In the genomic region with DNA sequence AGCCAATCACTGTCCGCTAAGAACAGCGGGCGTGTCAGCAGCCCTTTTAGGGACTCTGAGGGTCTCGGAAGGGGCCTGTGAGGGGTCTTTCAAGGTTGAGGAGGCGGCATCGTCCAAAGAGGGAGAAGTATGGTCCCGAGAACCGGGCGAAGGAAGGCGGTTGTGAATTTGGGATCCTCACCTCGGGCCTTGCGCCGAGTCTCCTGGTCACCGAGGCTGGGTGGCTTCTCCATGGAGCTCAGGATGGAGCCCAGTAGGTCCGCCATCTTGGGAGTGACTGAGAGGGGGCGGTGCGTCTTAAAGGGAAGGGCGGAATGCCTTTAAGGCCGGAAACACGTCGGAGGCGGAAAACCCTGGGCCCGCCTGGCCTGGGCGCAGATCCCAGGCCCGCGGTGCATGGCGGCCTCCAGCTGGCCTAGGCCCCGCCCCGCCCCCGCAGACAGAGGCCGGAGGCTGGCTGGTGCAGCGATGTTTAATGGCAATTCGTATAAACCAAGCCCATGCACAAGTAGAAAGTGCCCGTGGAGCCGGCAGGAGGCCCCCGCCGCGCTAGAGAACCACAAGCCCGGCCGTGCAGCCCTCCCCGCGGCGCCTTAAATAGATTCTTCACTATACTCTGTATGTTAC, we compare ENCODE assay signal across 8 cellular contexts. TPM values are rescaled to one million over a fixed set of nuclear protein-coding genes. Genes with fewer than 3 reads are reported as not detected.
DNase-seq lines count a peak whose midpoint lies in the region; ATAC-seq and TF ChIP-seq lines count a peak whose summit lies in the region.

A gene with protein sequence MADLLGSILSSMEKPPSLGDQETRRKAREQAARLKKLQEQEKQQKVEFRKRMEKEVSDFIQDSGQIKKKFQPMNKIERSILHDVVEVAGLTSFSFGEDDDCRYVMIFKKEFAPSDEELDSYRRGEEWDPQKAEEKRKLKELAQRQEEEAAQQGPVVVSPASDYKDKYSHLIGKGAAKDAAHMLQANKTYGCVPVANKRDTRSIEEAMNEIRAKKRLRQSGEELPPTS (minus strand): TSS at position 279 of the 627 bp plus-strand sequence. CDS start 13 bp downstream, at position 266.

- peaks cover 50% of the 10 kb centered on the region for H3K79me2 ChIP-seq in PC-9 (ENCODE audit: low read depth)

- H3K4me1 ChIP-seq in PC-9 (replicated peaks; ENCODE audit: insufficient read depth) (peaks cover 25% of the 10 kb centered on the region), muscle layer of colon (ENCODE audit: insufficient read depth, low read length) (peaks cover 32% of the 10 kb centered on the region)

- H3K9me2 ChIP-seq in PC-9 (ENCODE audit: insufficient read depth) = no peaks in the 10 kb centered on the region

- TF ChIP-seq EP300 in Ishikawa (IDR thresholded peaks at IDR 0.05; ENCODE audit: borderline replicate concordance) = 0 out of 2 replicates have a peak, but pooled peaks have one; percentile 23

- H3K4me3 ChIP-seq in PC-9 (peak within 1 kb of the TSS; percentile 72), muscle layer of colon (ENCODE audit: low read depth in 1 of 2, low read length in 2 of 2) (peak within 1 kb of the TSS; percentile 66 to 87)

- CTCF ChIA-PET in PC-9 (lab: Charles Lee) = interaction anchor here (1.2 to 2.5 kb wide), 3 partner anchors 20 to 58 kb away, joined by 4 to 16 read pairs (median 10); a partner anchor contains a TSS

- no peaks in the 10 kb centered on the region; the same call in 1 of the 2 replicates for H3K36me3 ChIP-seq in PC-9 (ENCODE audit: low read depth)
- H3K36me3 ChIP-seq in muscle layer of colon (ENCODE audit: insufficient read depth, low read length) = peaks cover 29% of the 10 kb centered on the region

- peak within 1 kb of the TSS; percentile 95 for H3K27ac ChIP-seq in PC-9
- peak within 1 kb of the TSS; percentile 99 for H3K27ac ChIP-seq in muscle layer of colon (ENCODE audit: low read depth, low read length)

- DNase-seq in DMS153 treated with DMSO at 0.1 percent for 48 hours (lab: John Stamatoyannopoulos, UW; ENCODE audit: unreplicated experiment) (peak; percentile 78), PC-9 (peak; percentile 85 to 98), erythroblast (lab: John Stamatoyannopoulos, UW) (peak; percentile 99)
- DNase-seq in activated T-cell treated with anti-CD3 and anti-CD28 coated beads, Interleukin-2, amount 50 U/mL, for 1 hour = peak; percentile 97
- DNase-seq in stimulated activated CD8-positive, alpha-beta memory T cell treated with anti-CD3 and anti-CD28 coated beads, Interleukin-7, amount 100 ng/mL, for 1 hour (ENCODE audit: low read depth in 2 of 2) = peak; percentile 83 to 88

- TF ChIP-seq RAD21 in Ishikawa (IDR thresholded peaks at IDR 0.05; ENCODE audit: low read depth) = peak; percentile 48; the same call in 1 of the 2 replicates

- no peaks in the 10 kb centered on the region for H4K20me1 ChIP-seq in PC-9 (ENCODE audit: insufficient read depth)

- no peak for TF ChIP-seq CTCF in PC-9 (conservative IDR thresholded peaks at IDR 0.05)

- peak; percentile 92 for TF ChIP-seq POLR2A in erythroblast (IDR thresholded peaks at IDR 0.05; ENCODE audit: low read length)

- no peaks in the 10 kb centered on the region for H3K27me3 ChIP-seq in PC-9 (ENCODE audit: insufficient read depth, low read depth)
- no peaks in the 10 kb centered on the region for H3K27me3 ChIP-seq in muscle layer of colon (ENCODE audit: control insufficient read depth in 1 of 2, insufficient read depth in 2 of 2, low read length in 2 of 2)

- H3K4me2 ChIP-seq in PC-9 = peak within 1 kb of the TSS; percentile 96

- ATAC-seq in GM21619 (IDR thresholded peaks at IDR 0.05; ENCODE audit: unreplicated experiment) = peak; percentile 54

- H3K9me3 ChIP-seq in PC-9 (ENCODE audit: insufficient read depth, low read depth) = no peaks in the 10 kb centered on the region
- H3K9me3 ChIP-seq in muscle layer of colon (ENCODE audit: low read length) = no peaks in the 10 kb centered on the region

- POLR2A ChIA-PET in PC-9 (lab: Charles Lee; ENCODE audit: unreplicated experiment) = interaction anchor here (0.5 to 2.2 kb wide), 12 partner anchors 10 to 1880 kb away, joined by 3 to 42 read pairs (median 4); a partner anchor contains a TSS

- TSS peak; percentile 22 for BruUV-seq in PC-9 (replicated peaks; lab: Mats Ljungman, UMichigan)

- peaks cover 59% of the 10 kb centered on the region for H3F3A ChIP-seq in PC-9 (ENCODE audit: insufficient read depth, low read depth)

- intact Hi-C loops in PC-9 (cut with micrococcal nuclease; ENCODE audit: unreplicated experiment) = loop anchor here (1.0 kb wide), 5 partner anchors 18 to 58 kb away; a partner anchor contains a TSS

- peak within 1 kb of the TSS; percentile 71 for H2AFZ ChIP-seq in PC-9

- peak within 1 kb of the TSS; percentile 80 for H3K9ac ChIP-seq in muscle layer of colon (ENCODE audit: low read length)

TF ChIP-seq in Ishikawa, 13 proteins besides CTCF, POLR2A, EP300 and RAD21:
- TF ChIP-seq, protein P1, sequence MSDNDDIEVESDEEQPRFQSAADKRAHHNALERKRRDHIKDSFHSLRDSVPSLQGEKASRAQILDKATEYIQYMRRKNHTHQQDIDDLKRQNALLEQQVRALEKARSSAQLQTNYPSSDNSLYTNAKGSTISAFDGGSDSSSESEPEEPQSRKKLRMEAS (IDR thresholded peaks at IDR 0.05) = peak; percentile 76
- TF ChIP-seq CREB1 (IDR thresholded peaks at IDR 0.05; ENCODE audit: low read depth) (no peak), ZBTB7A (IDR thresholded peaks at IDR 0.05; ENCODE audit: low read depth) (peak; percentile 97), TCF12 (IDR thresholded peaks at IDR 0.05; ENCODE audit: low read depth) (peak; percentile 57; the same call in 1 of the 2 replicates), FOXM1 (IDR thresholded peaks at IDR 0.05; ENCODE audit: borderline replicate concordance, low read depth) (no peak), EGR1 (IDR thresholded peaks at IDR 0.05) (peak; percentile 88), YY1 (IDR thresholded peaks at IDR 0.05; ENCODE audit: low read depth) (peak; percentile 96), NFIC (IDR thresholded peaks at IDR 0.05) (peak; percentile 67), CEBPB (IDR thresholded peaks at IDR 0.05) (no peak), TAF1 (IDR thresholded peaks at IDR 0.05; ENCODE audit: low read depth) (peak; percentile 92), TEAD4 (IDR thresholded peaks at IDR 0.05) (no peak; the same call in 1 of the 2 replicates)
- TF ChIP-seq, protein P2, sequence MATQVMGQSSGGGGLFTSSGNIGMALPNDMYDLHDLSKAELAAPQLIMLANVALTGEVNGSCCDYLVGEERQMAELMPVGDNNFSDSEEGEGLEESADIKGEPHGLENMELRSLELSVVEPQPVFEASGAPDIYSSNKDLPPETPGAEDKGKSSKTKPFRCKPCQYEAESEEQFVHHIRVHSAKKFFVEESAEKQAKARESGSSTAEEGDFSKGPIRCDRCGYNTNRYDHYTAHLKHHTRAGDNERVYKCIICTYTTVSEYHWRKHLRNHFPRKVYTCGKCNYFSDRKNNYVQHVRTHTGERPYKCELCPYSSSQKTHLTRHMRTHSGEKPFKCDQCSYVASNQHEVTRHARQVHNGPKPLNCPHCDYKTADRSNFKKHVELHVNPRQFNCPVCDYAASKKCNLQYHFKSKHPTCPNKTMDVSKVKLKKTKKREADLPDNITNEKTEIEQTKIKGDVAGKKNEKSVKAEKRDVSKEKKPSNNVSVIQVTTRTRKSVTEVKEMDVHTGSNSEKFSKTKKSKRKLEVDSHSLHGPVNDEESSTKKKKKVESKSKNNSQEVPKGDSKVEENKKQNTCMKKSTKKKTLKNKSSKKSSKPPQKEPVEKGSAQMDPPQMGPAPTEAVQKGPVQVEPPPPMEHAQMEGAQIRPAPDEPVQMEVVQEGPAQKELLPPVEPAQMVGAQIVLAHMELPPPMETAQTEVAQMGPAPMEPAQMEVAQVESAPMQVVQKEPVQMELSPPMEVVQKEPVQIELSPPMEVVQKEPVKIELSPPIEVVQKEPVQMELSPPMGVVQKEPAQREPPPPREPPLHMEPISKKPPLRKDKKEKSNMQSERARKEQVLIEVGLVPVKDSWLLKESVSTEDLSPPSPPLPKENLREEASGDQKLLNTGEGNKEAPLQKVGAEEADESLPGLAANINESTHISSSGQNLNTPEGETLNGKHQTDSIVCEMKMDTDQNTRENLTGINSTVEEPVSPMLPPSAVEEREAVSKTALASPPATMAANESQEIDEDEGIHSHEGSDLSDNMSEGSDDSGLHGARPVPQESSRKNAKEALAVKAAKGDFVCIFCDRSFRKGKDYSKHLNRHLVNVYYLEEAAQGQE (IDR thresholded peaks at IDR 0.05; ENCODE audit: low read depth) = no peak
- TF ChIP-seq, protein P3, sequence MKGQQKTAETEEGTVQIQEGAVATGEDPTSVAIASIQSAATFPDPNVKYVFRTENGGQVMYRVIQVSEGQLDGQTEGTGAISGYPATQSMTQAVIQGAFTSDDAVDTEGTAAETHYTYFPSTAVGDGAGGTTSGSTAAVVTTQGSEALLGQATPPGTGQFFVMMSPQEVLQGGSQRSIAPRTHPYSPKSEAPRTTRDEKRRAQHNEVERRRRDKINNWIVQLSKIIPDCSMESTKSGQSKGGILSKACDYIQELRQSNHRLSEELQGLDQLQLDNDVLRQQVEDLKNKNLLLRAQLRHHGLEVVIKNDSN (IDR thresholded peaks at IDR 0.05) = no peak

RNA-seq across cellular contexts. Expression of the gene that starts here (rescaled TPM):
- total RNA-seq in PC-9 (2021) = 40.3 and 40.4 TPM in 2 replicates

Comparison
In these comparisons a context has a peak if more than half of its experiments do, and no peak if none do; other contexts are left out.
1. Peak in every context shown above with its lines: DNase-seq, ATAC-seq, H3K4me3 ChIP-seq and H3K27ac ChIP-seq.